ENCODE assay signal across 2 cellular contexts in genomic region chr10:75483188-75483587, GRCh38.
A peak's percentile ranks its signal among the peaks of the same experiment; 100 is the strongest.
TF ChIP-seq lines count a peak whose summit lies in the region.

No MANE protein-coding gene starts in this region.

TF ChIP-seq in HepG2, 621 proteins besides CTCF, POLR2A, EP300 and RAD21:
- TF ChIP-seq EEA1 (CRISPR knock-in tag; IDR thresholded peaks at IDR 0.05; ENCODE audit: borderline replicate concordance) (no peak), ZNF460 (CRISPR knock-in tag; IDR thresholded peaks at IDR 0.05; ENCODE audit: borderline replicate concordance) (no peak), MTERF4 (CRISPR knock-in tag; IDR thresholded peaks at IDR 0.05) (no peak), CENPT (CRISPR knock-in tag; IDR thresholded peaks at IDR 0.05; ENCODE audit: low read depth) (no peak), NFE2L2 (IDR thresholded peaks at IDR 0.05; ENCODE audit: low read length) (no peak), MAFK (conservative IDR thresholded peaks at IDR 0.05 in 1 of 2, IDR thresholded peaks at IDR 0.05 in 1 of 2; ENCODE audit: low read length in 2 of 2) (peak; percentile 72 to 90), U2AF2 (IDR thresholded peaks at IDR 0.05; ENCODE audit: low read depth, low read length) (no peak), REL (CRISPR knock-in tag; conservative IDR thresholded peaks at IDR 0.05) (no peak), MAFF (IDR thresholded peaks at IDR 0.05; ENCODE audit: low read depth, low read length) (peak; percentile 84), ZNF878 (CRISPR knock-in tag; IDR thresholded peaks at IDR 0.05) (no peak)

TF ChIP-seq in IMR-90, 13 proteins besides CTCF, POLR2A, EP300 and RAD21:
- TF ChIP-seq, protein P1, sequence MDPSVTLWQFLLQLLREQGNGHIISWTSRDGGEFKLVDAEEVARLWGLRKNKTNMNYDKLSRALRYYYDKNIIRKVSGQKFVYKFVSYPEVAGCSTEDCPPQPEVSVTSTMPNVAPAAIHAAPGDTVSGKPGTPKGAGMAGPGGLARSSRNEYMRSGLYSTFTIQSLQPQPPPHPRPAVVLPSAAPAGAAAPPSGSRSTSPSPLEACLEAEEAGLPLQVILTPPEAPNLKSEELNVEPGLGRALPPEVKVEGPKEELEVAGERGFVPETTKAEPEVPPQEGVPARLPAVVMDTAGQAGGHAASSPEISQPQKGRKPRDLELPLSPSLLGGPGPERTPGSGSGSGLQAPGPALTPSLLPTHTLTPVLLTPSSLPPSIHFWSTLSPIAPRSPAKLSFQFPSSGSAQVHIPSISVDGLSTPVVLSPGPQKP (IDR thresholded peaks at IDR 0.05; ENCODE audit: borderline replicate concordance, low read depth, low read length): no peak
- TF ChIP-seq CEBPB (IDR thresholded peaks at IDR 0.05; ENCODE audit: low read depth, low read length): no peak
- TF ChIP-seq NFE2L2 (IDR thresholded peaks at IDR 0.05; ENCODE audit: low read depth, low read length): no peak
- TF ChIP-seq FOS (IDR thresholded peaks at IDR 0.05; ENCODE audit: low read depth, low read length): no peak
- no peak for TF ChIP-seq SMC3 (IDR thresholded peaks at IDR 0.05; ENCODE audit: low read depth, low read length)
- no peak for TF ChIP-seq RFX5 (IDR thresholded peaks at IDR 0.05; ENCODE audit: low read depth, low read length)
- TF ChIP-seq MAFK (IDR thresholded peaks at IDR 0.05; ENCODE audit: low read depth, low read length): peak; percentile 68
- no peak for TF ChIP-seq CHD1 (IDR thresholded peaks at IDR 0.05; ENCODE audit: low read depth, low read length)
